8 cellular contexts compared by ENCODE assay signal in the genomic region with DNA sequence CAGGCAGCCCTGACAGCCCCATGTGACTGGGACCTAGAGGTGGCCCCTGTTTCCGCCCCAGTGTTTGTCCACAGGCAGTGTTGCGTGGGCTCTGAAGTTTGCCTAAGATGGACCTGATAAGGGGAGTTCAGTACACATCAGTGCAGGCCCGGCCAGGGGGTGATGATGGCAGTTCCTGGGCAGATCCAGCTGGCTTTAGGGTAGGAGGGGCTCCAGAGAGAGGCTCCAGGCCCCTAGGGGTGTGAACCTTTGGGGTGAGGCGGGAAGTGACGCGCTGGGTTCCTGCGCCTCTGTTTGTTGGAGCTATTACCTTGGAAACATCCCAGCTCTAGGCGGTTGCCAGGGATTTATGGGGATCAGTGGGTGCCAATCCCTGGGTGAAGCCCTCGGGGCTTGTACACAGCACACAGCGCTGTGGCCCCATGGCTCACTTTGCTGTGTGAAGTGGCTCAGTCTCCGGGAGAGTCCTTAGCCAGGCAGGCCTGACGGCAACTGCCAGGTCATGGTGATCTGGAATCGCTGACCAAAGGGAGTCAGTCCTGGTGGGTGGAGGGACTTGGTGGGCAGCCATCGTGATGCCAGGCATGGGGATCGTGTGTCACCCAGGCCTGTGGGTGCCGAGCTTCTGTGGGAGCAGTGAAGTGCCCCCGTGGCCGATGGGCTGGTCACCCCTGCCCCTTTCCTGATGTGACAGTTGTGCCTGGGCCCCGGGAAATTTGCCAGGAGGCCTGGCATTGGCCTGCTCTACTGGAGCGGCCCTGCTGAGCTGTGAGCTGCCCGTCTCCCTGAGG.
DNase-seq lines count a peak whose midpoint lies in the region; ATAC-seq and TF ChIP-seq lines count a peak whose summit lies in the region.

No MANE protein-coding gene starts in this region.

- DNase-seq in D341Med (ENCODE audit: low spot score) (peak; percentile 96), NCI-H526 (lab: John Stamatoyannopoulos, UW) (peak; percentile 87 to 89), epithelial cell of esophagus (ENCODE audit: low read depth) (peak; percentile 95), omental fat pad (ENCODE audit: low spot score) (no peak), NCI-H345 treated with DMSO at 0.1 percent for 48 hours (lab: John Stamatoyannopoulos, UW; ENCODE audit: unreplicated experiment) (no peak), Ammon's horn (ENCODE audit: low spot score) (no peak), NCI-H1694 treated with DMSO at 0.1 percent for 48 hours (lab: John Stamatoyannopoulos, UW) (no peak)

- peak overlapping the region; percentile 24 for H3K4me3 ChIP-seq in epithelial cell of esophagus (ENCODE audit: low read length)

- ATAC-seq in omental fat pad (ENCODE audit: low FRiP score), result peak; percentile 45
- ATAC-seq in GM18867 (IDR thresholded peaks at IDR 0.05; ENCODE audit: unreplicated experiment), result no peak

- TF ChIP-seq CTCF in epithelial cell of esophagus (IDR thresholded peaks at IDR 0.05; ENCODE audit: insufficient read depth, low read depth, low read length, missing control alignments) (no peak), omental fat pad (IDR thresholded peaks at IDR 0.05) (no peak)

Comparison
In these comparisons a context has a peak if more than half of its experiments do, and no peak if none do; other contexts are left out.
1. DNase-seq: peak in D341Med (single experiment), NCI-H526 (2 of 2) and epithelial cell of esophagus (single experiment); none in omental fat pad (single experiment), NCI-H345 treated with DMSO at 0.1 percent for 48 hours (single experiment), Ammon's horn (single experiment) and NCI-H1694 treated with DMSO at 0.1 percent for 48 hours (single experiment).